ENCODE assay signal across 8 cellular contexts in genomic region chr11:35173620-35174278, GRCh38. TPM values are rescaled to one million over a fixed set of nuclear protein-coding genes. Genes with fewer than 3 reads are reported as not detected.
DNase-seq lines count a peak whose midpoint lies in the region; ATAC-seq and TF ChIP-seq lines count a peak whose summit lies in the region.
"Had no signal": no experiment of that assay in that cellular context is flagged by ENCODE, and none has a peak within 500 bp of the region (broad histone marks: within the 10 kb centered on the region; RNA-seq: fewer than 3 reads in every experiment).

No MANE protein-coding gene starts in this region.

- H3K4me3 ChIP-seq in RWPE2 (ENCODE audit: severe bottlenecking) (no peak overlapping the region), fibroblast of lung (replicated peaks in 1 of 4; ENCODE audit: control extremely low read depth in 1 of 4, insufficient read depth in 1 of 4, low read depth in 3 of 4, low read length in 4 of 4) (no peak overlapping the region), suprapubic skin (no peak overlapping the region)

- H4K20me1 ChIP-seq in fibroblast of lung (ENCODE audit: control insufficient read depth, extremely low read depth, insufficient read depth, low read length) = no peaks in the 10 kb centered on the region

- peaks cover 93% of the 10 kb centered on the region for H3K79me2 ChIP-seq in fibroblast of lung (ENCODE audit: control insufficient read depth, insufficient read depth, low read length)

- H3K4me2 ChIP-seq in fibroblast of lung (ENCODE audit: extremely low read depth, insufficient read depth, low read length) = peak overlapping the region; percentile 33

- DNase-seq in RWPE2 (ENCODE audit: low spot score) = no peak
- DNase-seq in fibroblast of lung (ENCODE audit: low read depth in 2 of 2) = no peak
- DNase-seq in suprapubic skin (ENCODE audit: low spot score in 2 of 2) = no peak
- DNase-seq: NCI-H1092 treated with DMSO at 0.1 percent for 48 hours had no signal

- TF ChIP-seq CTCF in RWPE2 (IDR thresholded peaks at IDR 0.05; ENCODE audit: poor library complexity, severe bottlenecking) = no peak
- TF ChIP-seq CTCF in fibroblast of lung (conservative IDR thresholded peaks at IDR 0.05 in 1 of 2, IDR thresholded peaks at IDR 0.05 in 1 of 2; ENCODE audit: low read depth in 1 of 2, low read length in 2 of 2) = no peak
- TF ChIP-seq CTCF in suprapubic skin (IDR thresholded peaks at IDR 0.05) = no peak

- no peaks in the 10 kb centered on the region for H3K9me3 ChIP-seq in RWPE2 (ENCODE audit: severe bottlenecking)
- H3K9me3 ChIP-seq in fibroblast of lung (ENCODE audit: control insufficient read depth, insufficient read depth, low read depth, low read length) = no peaks in the 10 kb centered on the region
- H3K9me3 ChIP-seq in suprapubic skin = no peaks in the 10 kb centered on the region

- ATAC-seq in GM21825 (IDR thresholded peaks at IDR 0.05; ENCODE audit: unreplicated experiment) = peak; percentile 29
- ATAC-seq in RWPE2 (ENCODE audit: low read depth) = no peak
- ATAC-seq in GM19397 (IDR thresholded peaks at IDR 0.05; ENCODE audit: unreplicated experiment) = no peak
- ATAC-seq in HG02884 (IDR thresholded peaks at IDR 0.05; ENCODE audit: unreplicated experiment) = no peak
- ATAC-seq in GM19455 (IDR thresholded peaks at IDR 0.05; ENCODE audit: unreplicated experiment) = no peak

- peaks cover 69% of the 10 kb centered on the region for H3K4me1 ChIP-seq in RWPE2 (ENCODE audit: insufficient read depth, poor library complexity, severe bottlenecking)
- peaks cover 41% of the 10 kb centered on the region for H3K4me1 ChIP-seq in fibroblast of lung (ENCODE audit: control insufficient read depth, extremely low read depth, insufficient read depth, low read length)
- peaks cover 87% of the 10 kb centered on the region for H3K4me1 ChIP-seq in suprapubic skin

- no peak for TF ChIP-seq POLR2A in suprapubic skin (IDR thresholded peaks at IDR 0.05)

- H3K27me3 ChIP-seq in RWPE2 (ENCODE audit: insufficient read depth, poor library complexity, severe bottlenecking) = no peaks in the 10 kb centered on the region
- no peaks in the 10 kb centered on the region for H3K27me3 ChIP-seq in fibroblast of lung (ENCODE audit: control insufficient read depth, insufficient read depth, low read length)
- no peaks in the 10 kb centered on the region for H3K27me3 ChIP-seq in suprapubic skin

- H3K36me3 ChIP-seq in RWPE2 (ENCODE audit: low read depth) = peaks cover 77% of the 10 kb centered on the region
- H3K36me3 ChIP-seq in fibroblast of lung (ENCODE audit: control insufficient read depth, insufficient read depth, low read length) = peaks cover 17% of the 10 kb centered on the region
- peaks cover 21% of the 10 kb centered on the region for H3K36me3 ChIP-seq in suprapubic skin

- H3K9ac ChIP-seq in fibroblast of lung (ENCODE audit: insufficient read depth, low read length) = no peak overlapping the region

- no peak overlapping the region for H2AFZ ChIP-seq in fibroblast of lung (ENCODE audit: low read length)

- 41% methylated on average over 2 of the region's 2 CpGs for WGBS in suprapubic skin

- H3K27ac ChIP-seq in RWPE2 (ENCODE audit: poor library complexity, severe bottlenecking) (peak overlapping the region; percentile 99), fibroblast of lung (ENCODE audit: insufficient read depth, low read length) (peak overlapping the region; percentile 79), suprapubic skin (peak overlapping the region; percentile 21)

- TF ChIP-seq EP300 in suprapubic skin (IDR thresholded peaks at IDR 0.05) = no peak

RNA-seq across cellular contexts. Expression of gene CD44, which starts 34.8 kb away (rescaled TPM):
- total RNA-seq in fibroblast of lung (446 and 660 TPM in 2 replicates), suprapubic skin (1,000 to 10,000 TPM; 1,361 to 2,207 (median 1,502) TPM)
- 980 and 2,078 TPM in 2 replicates for polyA plus RNA-seq in fibroblast of lung
- 599 and 1,130 TPM in 2 replicates for polyA plus RNA-seq in fibroblast of lung (2012)
- 898 and 1,775 TPM in 2 replicates for polyA minus RNA-seq in fibroblast of lung (ENCODE audit: low replicate concordance)

Comparison
In these comparisons a context has a peak if more than half of its experiments do, and no peak if none do; other contexts are left out.
1. H3K27ac ChIP-seq: peak in every context shown above with its lines; median percentile 99 in RWPE2; 79 in fibroblast of lung; 21 in suprapubic skin.